In genomic region chr9:87436694-87437093, GRCh38 we compare ENCODE assay signal across 24 cellular contexts.
"Had no signal": no experiment of that assay in that cellular context is flagged by ENCODE, and none has a peak within 500 bp of the region (broad histone marks: within the 10 kb centered on the region; RNA-seq: fewer than 3 reads in every experiment).

No MANE protein-coding gene starts in this region.

- H3K36me3 ChIP-seq: esophagus squamous epithelium, right lobe of liver, stomach, upper lobe of left lung had no signal

- DNase-seq: activated CD4-positive, alpha-beta T cell treated with anti-CD3 and anti-CD28 coated beads, Interleukin-2, amount 10 ng/mL, durations not matched to agents 24 days and 14 days; activated CD4-positive, CD25-positive, alpha-beta regulatory T cell; activated naive CD4-positive, alpha-beta T cell treated with anti-CD3 and anti-CD28 coated beads for 36 hours; activated naive CD8-positive, alpha-beta T cell treated with anti-CD3 and anti-CD28 coated beads, Interleukin-2, amount 50 U/mL, for 24 hours; body of pancreas; caudate nucleus; cortex of kidney; effector CD8-positive, alpha-beta T cell; esophagus squamous epithelium; foreskin keratinocyte; head of caudate nucleus; mesenchymal stem cell; nephron progenitor cell; occipital lobe; psoas muscle; right lobe of liver; stimulated activated CD4-positive, alpha-beta T cell treated with anti-CD3 and anti-CD28 coated beads, Interleukin-1b, Interleukin-23, amount 100 ng/mL, for 48 hours; stomach; T-helper 17 cell; testis; upper lobe of left lung had no signal

- H3K4me3 ChIP-seq: body of pancreas, esophagus squamous epithelium, psoas muscle, right lobe of liver, stomach, testis, upper lobe of left lung had no signal

- ATAC-seq: activated naive CD8-positive, alpha-beta T cell treated with anti-CD3 and anti-CD28 coated beads, Interleukin-2, amount 50 U/mL, for 24 hours; activated T-helper 17 cell treated with anti-CD3 and anti-CD28 coated beads, Interleukin-2, amount 50 U/mL, for 72 hours; body of pancreas; foreskin keratinocyte; psoas muscle; right lobe of liver; T-helper 17 cell had no signal

- H3K27me3 ChIP-seq: body of pancreas, foreskin keratinocyte, right lobe of liver, stomach, testis, upper lobe of left lung had no signal

- H3K9me3 ChIP-seq: body of pancreas, esophagus squamous epithelium, psoas muscle, right lobe of liver, stomach, testis, upper lobe of left lung had no signal

- FAIRE-seq: endothelial cell of umbilical vein, TTC549 had no signal

- H3K4me1 ChIP-seq: body of pancreas, foreskin keratinocyte, psoas muscle, right lobe of liver, stomach, testis, upper lobe of left lung had no signal

- H3K27ac ChIP-seq: body of pancreas, esophagus squamous epithelium, foreskin keratinocyte, psoas muscle, right lobe of liver, stomach, testis, upper lobe of left lung had no signal
